Comparison of ENCODE assay signal across 9 cellular contexts in genomic region chrX:139931646-139932076, GRCh38. TPM values are rescaled to one million over a fixed set of nuclear protein-coding genes. Genes with fewer than 3 reads are reported as not detected.
DNase-seq lines count a peak whose midpoint lies in the region; ATAC-seq and TF ChIP-seq lines count a peak whose summit lies in the region.
"Had no signal": no experiment of that assay in that cellular context is flagged by ENCODE, and none has a peak within 500 bp of the region (broad histone marks: within the 10 kb centered on the region; RNA-seq: fewer than 3 reads in every experiment).

No MANE protein-coding gene starts in this region.

- no peaks in the 10 kb centered on the region for H3K9me3 ChIP-seq in left lung
- H3K9me3 ChIP-seq in thymus (ENCODE audit: control insufficient read depth), result no peaks in the 10 kb centered on the region

- no peak overlapping the region for H3K27ac Mint-ChIP-seq in activated naive CD8-positive, alpha-beta T cell treated with anti-CD3 and anti-CD28 coated beads, Interleukin-2, amount 50 U/mL, for 24 hours

- no peaks in the 10 kb centered on the region for H3K9me3 Mint-ChIP-seq in activated naive CD8-positive, alpha-beta T cell treated with anti-CD3 and anti-CD28 coated beads, Interleukin-2, amount 50 U/mL, for 24 hours
- H3K9me3 Mint-ChIP-seq: activated naive CD4-positive, alpha-beta T cell treated with anti-CD3 and anti-CD28 coated beads, Interleukin-2, amount 50 U/mL, for 72 hours had no signal

- peaks cover 4% of the 10 kb centered on the region for H3K36me3 Mint-ChIP-seq in activated naive CD8-positive, alpha-beta T cell treated with anti-CD3 and anti-CD28 coated beads, Interleukin-2, amount 50 U/mL, for 24 hours (ENCODE audit: low read depth)
- H3K36me3 Mint-ChIP-seq: activated naive CD4-positive, alpha-beta T cell treated with anti-CD3 and anti-CD28 coated beads, Interleukin-2, amount 50 U/mL, for 72 hours had no signal

- TF ChIP-seq CTCF in left lung (IDR thresholded peaks at IDR 0.05), result no peak

- H3K36me3 ChIP-seq in left lung (no peaks in the 10 kb centered on the region), thymus (ENCODE audit: control insufficient read depth, insufficient read depth) (no peaks in the 10 kb centered on the region)

- DNase-seq in activated CD4-positive, alpha-beta T cell treated with anti-CD3 and anti-CD28 coated beads, Interleukin-2, amount 50 U/mL, for 1 hour, result peak; percentile 0
- no peak for DNase-seq in activated CD4-positive, alpha-beta T cell treated with anti-CD3 and anti-CD28 coated beads, Interleukin-2, amount 50 U/mL, for 48 hours
- no peak for DNase-seq in activated naive CD8-positive, alpha-beta T cell treated with anti-CD3 and anti-CD28 coated beads, Interleukin-2, amount 50 U/mL, for 24 hours
- DNase-seq in left lung, result peak in 1 of 2 donors; percentile 32
- DNase-seq in GF-D8 (lab: John Stamatoyannopoulos, UW), result no peak
- DNase-seq in NCI-H1694 (lab: John Stamatoyannopoulos, UW), result no peak

- H3K4me1 Mint-ChIP-seq in activated naive CD8-positive, alpha-beta T cell treated with anti-CD3 and anti-CD28 coated beads, Interleukin-2, amount 50 U/mL, for 24 hours, result peaks cover 29% of the 10 kb centered on the region

- H3K27ac ChIP-seq in left lung (peak overlapping the region; percentile 28 to 96), thymus (ENCODE audit: low read depth) (no peak overlapping the region)

- peaks cover 0 to 3% of the 10 kb centered on the region in 2 donors for H3K4me1 ChIP-seq in left lung
- peaks cover 2% of the 10 kb centered on the region for H3K4me1 ChIP-seq in thymus (ENCODE audit: control insufficient read depth, insufficient read depth, low read length)

- intact Hi-C loops in left lung (cut with DNase I), result no loop called here

- H3K27me3 Mint-ChIP-seq in activated naive CD8-positive, alpha-beta T cell treated with anti-CD3 and anti-CD28 coated beads, Interleukin-2, amount 50 U/mL, for 24 hours, result no peaks in the 10 kb centered on the region

- no peak for ATAC-seq in activated naive CD8-positive, alpha-beta T cell treated with anti-CD3 and anti-CD28 coated beads, Interleukin-2, amount 50 U/mL, for 24 hours
- ATAC-seq in left lung, result no peak
- no peak for ATAC-seq in HG03097 (IDR thresholded peaks at IDR 0.05; ENCODE audit: low FRiP score, unreplicated experiment)

- peak overlapping the region; percentile 76 for H3K4me3 Mint-ChIP-seq in activated naive CD8-positive, alpha-beta T cell treated with anti-CD3 and anti-CD28 coated beads, Interleukin-2, amount 50 U/mL, for 24 hours

- WGBS in thymus, result under 1% methylated on average over 31 of the region's 33 CpGs

- peak overlapping the region; percentile 65 to 69 for H3K4me3 ChIP-seq in left lung
- peak overlapping the region; percentile 69 for H3K4me3 ChIP-seq in thymus (ENCODE audit: low read length)

- H3K27me3 ChIP-seq in left lung (no peaks in the 10 kb centered on the region), thymus (ENCODE audit: control insufficient read depth, insufficient read depth) (no peaks in the 10 kb centered on the region)

RNA-seq across cellular contexts. Expression of gene ATP11C, which starts 1.2 kb away (rescaled TPM):
- total RNA-seq in left lung, result 10 to 100 TPM; 11.1 to 15.9 TPM
- polyA plus RNA-seq in thymus, result 14.6 TPM

RNA-seq across cellular contexts. Expression of gene CXorf66, which starts 33.7 kb away (rescaled TPM):
- not detected for total RNA-seq in left lung
- not detected for polyA plus RNA-seq in thymus
- total RNA-seq: activated naive CD4-positive, alpha-beta T cell treated with anti-CD3 and anti-CD28 coated beads, Interleukin-2, amount 50 U/mL, for 72 hours had no signal
